Comparison of ENCODE assay signal across 12 cellular contexts in genomic region chr18:58309610-58310239, GRCh38.
A peak's percentile ranks its signal among the peaks of the same experiment; 100 is the strongest.
DNase-seq lines count a peak whose midpoint lies in the region; ATAC-seq and TF ChIP-seq lines count a peak whose summit lies in the region.
"Had no signal": no experiment of that assay in that cellular context is flagged by ENCODE, and none has a peak within 500 bp of the region (broad histone marks: within the 10 kb centered on the region; RNA-seq: fewer than 3 reads in every experiment).

No MANE protein-coding gene starts in this region.

- H3K36me3 Mint-ChIP-seq in mesothelial cell of epicardium = peaks cover 7% of the 10 kb centered on the region

- peaks cover 7% of the 10 kb centered on the region for H3K9me3 Mint-ChIP-seq in mesothelial cell of epicardium

- H3K27me3 Mint-ChIP-seq in mesothelial cell of epicardium (ENCODE audit: low read depth) = no peaks in the 10 kb centered on the region

- intact Hi-C loops in Right ventricle myocardium superior (cut with DNase I) (loop anchor here (10.0 kb wide), 1 partner anchor 265 kb away; the partner anchor contains the start of gene NEDD4L), cardiac septum (cut with DNase I) (no loop called here), uterus (cut with DNase I; ENCODE audit: low total_unique reads) (no loop called here)

- peaks cover 26 to 27% of the 10 kb centered on the region in 2 donors for H3K4me1 ChIP-seq in duodenal mucosa (ENCODE audit: control insufficient read depth in 1 of 2, insufficient read depth in 2 of 2, low read length in 2 of 2)
- peaks cover 35 to 48% (median 37%) of the 10 kb centered on the region in 4 donors for H3K4me1 ChIP-seq in upper lobe of left lung
- no peaks in the 10 kb centered on the region for H3K4me1 ChIP-seq in uterus

- H3K27ac ChIP-seq in duodenal mucosa (ENCODE audit: low read depth, low read length) (peak overlapping the region; percentile 2), upper lobe of left lung (peak overlapping the region; percentile 75 to 83 (median 78)), uterus (no peak overlapping the region)
- H3K27ac ChIP-seq: GM23248 had no signal

- H3K36me3 ChIP-seq in duodenal mucosa (ENCODE audit: control insufficient read depth in 1 of 2, insufficient read depth in 2 of 2, low read length in 2 of 2) (no peaks in the 10 kb centered on the region), upper lobe of left lung (no peaks in the 10 kb centered on the region), uterus (no peaks in the 10 kb centered on the region)

- no peak for TF ChIP-seq POLR2A in upper lobe of left lung (IDR thresholded peaks at IDR 0.05)
- no peak for TF ChIP-seq POLR2A in uterus (IDR thresholded peaks at IDR 0.05)

- H3K9me3 ChIP-seq in duodenal mucosa (ENCODE audit: control insufficient read depth in 1 of 2, low read length in 2 of 2) = peaks cover 0 to 3% of the 10 kb centered on the region in 2 donors
- peaks cover 0 to 11% (median 6%) of the 10 kb centered on the region in 4 donors for H3K9me3 ChIP-seq in upper lobe of left lung
- H3K9me3 ChIP-seq in uterus = no peaks in the 10 kb centered on the region

- H3K27ac Mint-ChIP-seq in mesothelial cell of epicardium = peak overlapping the region; percentile 42

- H3K27me3 ChIP-seq in duodenal mucosa (ENCODE audit: control insufficient read depth in 1 of 2, insufficient read depth in 2 of 2, low read length in 2 of 2) (no peaks in the 10 kb centered on the region), upper lobe of left lung (no peaks in the 10 kb centered on the region), uterus (no peaks in the 10 kb centered on the region)

- ATAC-seq in Right ventricle myocardium superior (ENCODE audit: poor library complexity) (peak; percentile 32), upper lobe of left lung (ENCODE audit: low FRiP score in 2 of 2) (peak; percentile 16 to 73)

- 62 to 68% methylated on average over 7 of the region's 7 CpGs for whole genome bisulfite sequencing in upper lobe of left lung, 2 donors

- H3K4me3 ChIP-seq in duodenal mucosa (ENCODE audit: low read depth in 1 of 2, low read length in 2 of 2) (no peak overlapping the region), upper lobe of left lung (no peak overlapping the region), uterus (no peak overlapping the region)
- H3K4me3 ChIP-seq: GM23248 had no signal

- TF ChIP-seq CTCF in mesothelial cell of epicardium (IDR thresholded peaks at IDR 0.05; ENCODE audit: unreplicated experiment) (no peak), upper lobe of left lung (IDR thresholded peaks at IDR 0.05) (no peak), uterus (IDR thresholded peaks at IDR 0.05) (no peak)

- peak in 2 of 4 donors; percentile 79 to 91 for TF ChIP-seq EP300 in upper lobe of left lung (IDR thresholded peaks at IDR 0.05)

- peaks cover 10% of the 10 kb centered on the region for H3K4me1 Mint-ChIP-seq in mesothelial cell of epicardium

- no peak overlapping the region for H3K9ac ChIP-seq in duodenal mucosa (ENCODE audit: low read depth in 1 of 2, low read length in 2 of 2)
- H3K9ac ChIP-seq: GM23248 had no signal

- DNase-seq in Right ventricle myocardium superior (no peak), cardiac septum (ENCODE audit: low spot score) (no peak), mesothelial cell of epicardium (ENCODE audit: low spot score in 2 of 2, unreplicated experiment in 2 of 2) (no peak), upper lobe of left lung (peak in 1 of 2 donors; percentile 74), uterus (no peak), globus pallidus (ENCODE audit: low spot score) (no peak), NCI-H82 treated with DMSO at 0.1 percent for 48 hours (lab: John Stamatoyannopoulos, UW; ENCODE audit: unreplicated experiment) (no peak)
- DNase-seq: aorta, GM23248, MM.1S had no signal

- no peak overlapping the region for H3K4me3 Mint-ChIP-seq in mesothelial cell of epicardium
- H3K4me3 Mint-ChIP-seq: activated T-cell treated with anti-CD3 and anti-CD28 coated beads, Interleukin-2, amount 50 U/mL, for 4 hours had no signal

Comparison
In these comparisons a context has a peak if more than half of its experiments do, and no peak if none do; other contexts are left out.
1. H3K27ac ChIP-seq: peak in duodenal mucosa (single experiment) and upper lobe of left lung (4 of 4); none in uterus (0 of 2).